8 cellular contexts compared by ENCODE assay signal in the genomic region with DNA sequence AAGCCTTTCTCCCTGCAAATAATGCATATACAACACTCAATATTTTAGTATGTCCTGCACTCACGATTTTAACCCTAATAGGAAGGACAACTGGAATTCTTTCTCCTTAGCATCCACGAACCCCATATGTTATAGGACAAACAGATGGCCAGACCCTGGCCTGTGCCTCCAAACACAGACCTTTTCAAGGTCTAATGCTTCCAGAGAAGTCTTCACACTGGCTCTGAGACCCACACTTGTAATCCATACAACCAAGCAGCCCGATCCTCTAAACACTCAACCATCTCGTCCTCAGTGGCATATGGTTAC. TPM values are rescaled to one million over a fixed set of nuclear protein-coding genes. Genes with fewer than 3 reads are reported as not detected.
A peak's percentile ranks its signal among the peaks of the same experiment; 100 is the strongest.
DNase-seq lines count a peak whose midpoint lies in the region; ATAC-seq and TF ChIP-seq lines count a peak whose summit lies in the region.

No MANE protein-coding gene starts in this region.

- intact Hi-C loops in activated CD8-positive, alpha-beta T cell treated with anti-CD3 and anti-CD28 coated beads for 36 hours (cut with micrococcal nuclease), result loop anchor here (5.0 kb wide), 1 partner anchor 37 kb away; no protein-coding TSS in a partner anchor
- intact Hi-C loops in right lobe of liver (cut with DNase I), result no loop called here

- H3K4me3 Mint-ChIP-seq in activated CD8-positive, alpha-beta T cell treated with anti-CD3 and anti-CD28 coated beads, Interleukin-2, amount 10 ng/mL, durations not matched to agents 7 days and 5 days, result no peak overlapping the region
- H3K4me3 Mint-ChIP-seq in activated CD8-positive, alpha-beta T cell treated with anti-CD3 and anti-CD28 coated beads for 36 hours, result no peak overlapping the region
- no peak overlapping the region for H3K4me3 Mint-ChIP-seq in activated naive CD4-positive, alpha-beta T cell treated with anti-CD3 and anti-CD28 coated beads, Interleukin-2, amount 10 ng/mL, durations not matched to agents 7 days and 5 days

- no peak for DNase-seq in activated CD8-positive, alpha-beta T cell treated with anti-CD3 and anti-CD28 coated beads, Interleukin-2, amount 10 ng/mL, durations not matched to agents 7 days and 5 days
- no peak for DNase-seq in activated CD8-positive, alpha-beta T cell treated with anti-CD3 and anti-CD28 coated beads for 36 hours
- DNase-seq in astrocyte of the hippocampus (ENCODE audit: low read depth, low spot score), result peak; percentile 40
- peak in 1 of 3 donors; percentile 25 for DNase-seq in right lobe of liver
- DNase-seq in upper lobe of left lung, result no peak
- no peak for DNase-seq in HK-2 (ENCODE audit: unreplicated experiment)
- DNase-seq in NCI-H187 (lab: John Stamatoyannopoulos, UW), result no peak
- no peak for DNase-seq in activated naive CD4-positive, alpha-beta T cell treated with anti-CD3 and anti-CD28 coated beads, Interleukin-2, amount 10 ng/mL, durations not matched to agents 7 days and 5 days

- H3K36me3 ChIP-seq in right lobe of liver (peaks cover 0 to under 1% (median 0%) of the 10 kb centered on the region in 4 donors), upper lobe of left lung (peaks cover 5 to 27% (median 25%) of the 10 kb centered on the region in 4 donors)

- H3K4me1 Mint-ChIP-seq in activated CD8-positive, alpha-beta T cell treated with anti-CD3 and anti-CD28 coated beads, Interleukin-2, amount 10 ng/mL, durations not matched to agents 7 days and 5 days (ENCODE audit: low read depth), result peaks cover 21% of the 10 kb centered on the region
- peaks cover 18% of the 10 kb centered on the region for H3K4me1 Mint-ChIP-seq in activated CD8-positive, alpha-beta T cell treated with anti-CD3 and anti-CD28 coated beads for 36 hours (ENCODE audit: low read depth)
- H3K4me1 Mint-ChIP-seq in activated naive CD4-positive, alpha-beta T cell treated with anti-CD3 and anti-CD28 coated beads, Interleukin-2, amount 10 ng/mL, durations not matched to agents 7 days and 5 days, result peaks cover 25% of the 10 kb centered on the region

- CTCF ChIA-PET in activated CD8-positive, alpha-beta T cell treated with anti-CD3 and anti-CD28 coated beads, Interleukin-2, amount 10 ng/mL, durations not matched to agents 7 days and 5 days (lab: Charles Lee), result interaction anchor here (1.0 to 10.7 kb wide), 8 partner anchors 26 to 295 kb away, joined by 3 to 285 read pairs (median 9); no protein-coding TSS in a partner anchor
- CTCF ChIA-PET in activated CD8-positive, alpha-beta T cell treated with anti-CD3 and anti-CD28 coated beads for 36 hours (lab: Charles Lee), result interaction anchor here (2.8 to 7.6 kb wide), 4 partner anchors 27 to 111 kb away, joined by 10 to 162 read pairs (median 50); no protein-coding TSS in a partner anchor
- CTCF ChIA-PET in activated naive CD4-positive, alpha-beta T cell treated with anti-CD3 and anti-CD28 coated beads, Interleukin-2, amount 10 ng/mL, durations not matched to agents 7 days and 5 days (lab: Charles Lee), result interaction anchor here (4.9 to 12.4 kb wide), 3 partner anchors 29 to 58 kb away, joined by 42 to 260 read pairs (median 86); no protein-coding TSS in a partner anchor

- TF ChIP-seq EP300 in upper lobe of left lung (IDR thresholded peaks at IDR 0.05), result no peak

- H3K36me3 Mint-ChIP-seq in activated CD8-positive, alpha-beta T cell treated with anti-CD3 and anti-CD28 coated beads, Interleukin-2, amount 10 ng/mL, durations not matched to agents 7 days and 5 days (ENCODE audit: low read depth), result peaks cover 18% of the 10 kb centered on the region
- peaks cover 18% of the 10 kb centered on the region for H3K36me3 Mint-ChIP-seq in activated CD8-positive, alpha-beta T cell treated with anti-CD3 and anti-CD28 coated beads for 36 hours (ENCODE audit: low read depth)
- peaks cover 13% of the 10 kb centered on the region for H3K36me3 Mint-ChIP-seq in activated naive CD4-positive, alpha-beta T cell treated with anti-CD3 and anti-CD28 coated beads, Interleukin-2, amount 10 ng/mL, durations not matched to agents 7 days and 5 days

- H3K27ac Mint-ChIP-seq in activated CD8-positive, alpha-beta T cell treated with anti-CD3 and anti-CD28 coated beads, Interleukin-2, amount 10 ng/mL, durations not matched to agents 7 days and 5 days, result no peak overlapping the region
- H3K27ac Mint-ChIP-seq in activated CD8-positive, alpha-beta T cell treated with anti-CD3 and anti-CD28 coated beads for 36 hours, result no peak overlapping the region
- H3K27ac Mint-ChIP-seq in activated naive CD4-positive, alpha-beta T cell treated with anti-CD3 and anti-CD28 coated beads, Interleukin-2, amount 10 ng/mL, durations not matched to agents 7 days and 5 days, result no peak overlapping the region

- H3K27me3 Mint-ChIP-seq in activated CD8-positive, alpha-beta T cell treated with anti-CD3 and anti-CD28 coated beads, Interleukin-2, amount 10 ng/mL, durations not matched to agents 7 days and 5 days (ENCODE audit: low read depth), result no peaks in the 10 kb centered on the region
- no peaks in the 10 kb centered on the region for H3K27me3 Mint-ChIP-seq in activated CD8-positive, alpha-beta T cell treated with anti-CD3 and anti-CD28 coated beads for 36 hours
- H3K27me3 Mint-ChIP-seq in activated naive CD4-positive, alpha-beta T cell treated with anti-CD3 and anti-CD28 coated beads, Interleukin-2, amount 10 ng/mL, durations not matched to agents 7 days and 5 days, result no peaks in the 10 kb centered on the region

- no peak for TF ChIP-seq CTCF in activated CD8-positive, alpha-beta T cell treated with anti-CD3 and anti-CD28 coated beads for 36 hours (IDR thresholded peaks at IDR 0.05)
- TF ChIP-seq CTCF in right lobe of liver (IDR thresholded peaks at IDR 0.05), result no peak
- TF ChIP-seq CTCF in upper lobe of left lung (IDR thresholded peaks at IDR 0.05), result no peak

- POLR2A ChIA-PET in activated CD8-positive, alpha-beta T cell treated with anti-CD3 and anti-CD28 coated beads, Interleukin-2, amount 10 ng/mL, durations not matched to agents 7 days and 5 days (lab: Charles Lee), result interaction anchor here (0.6 to 7.6 kb wide), 16 partner anchors 10 to 984 kb away, joined by 3 to 247 read pairs (median 5); no protein-coding TSS in a partner anchor
- POLR2A ChIA-PET in activated CD8-positive, alpha-beta T cell treated with anti-CD3 and anti-CD28 coated beads for 36 hours (lab: Charles Lee), result interaction anchor here (0.7 to 9.7 kb wide), 16 partner anchors 9 to 979 kb away, joined by 3 to 142 read pairs (median 6); no protein-coding TSS in a partner anchor

- no peak for TF ChIP-seq POLR2A in right lobe of liver (IDR thresholded peaks at IDR 0.05)
- no peak for TF ChIP-seq POLR2A in upper lobe of left lung (IDR thresholded peaks at IDR 0.05)

- peak; percentile 8 for ATAC-seq in activated CD8-positive, alpha-beta T cell treated with anti-CD3 and anti-CD28 coated beads, Interleukin-2, amount 10 ng/mL, durations not matched to agents 7 days and 5 days
- no peak for ATAC-seq in activated CD8-positive, alpha-beta T cell treated with anti-CD3 and anti-CD28 coated beads for 36 hours
- no peak for ATAC-seq in right lobe of liver
- ATAC-seq in upper lobe of left lung (ENCODE audit: low FRiP score in 2 of 2), result no peak

- H3K4me1 ChIP-seq in right lobe of liver, result no peaks in the 10 kb centered on the region
- peaks cover 9 to 33% (median 20%) of the 10 kb centered on the region in 4 donors for H3K4me1 ChIP-seq in upper lobe of left lung

- peak overlapping the region; percentile 34 to 46 (median 44) for H3K4me3 ChIP-seq in right lobe of liver
- peak overlapping the region; percentile 45 to 62 (median 56) for H3K4me3 ChIP-seq in upper lobe of left lung

- H3K9me3 ChIP-seq in right lobe of liver (no peaks in the 10 kb centered on the region), upper lobe of left lung (no peaks in the 10 kb centered on the region)

- H3K9me3 Mint-ChIP-seq in activated CD8-positive, alpha-beta T cell treated with anti-CD3 and anti-CD28 coated beads, Interleukin-2, amount 10 ng/mL, durations not matched to agents 7 days and 5 days (ENCODE audit: insufficient read depth), result no peaks in the 10 kb centered on the region
- H3K9me3 Mint-ChIP-seq in activated CD8-positive, alpha-beta T cell treated with anti-CD3 and anti-CD28 coated beads for 36 hours, result no peaks in the 10 kb centered on the region
- no peaks in the 10 kb centered on the region for H3K9me3 Mint-ChIP-seq in activated naive CD4-positive, alpha-beta T cell treated with anti-CD3 and anti-CD28 coated beads, Interleukin-2, amount 10 ng/mL, durations not matched to agents 7 days and 5 days

- H3K27ac ChIP-seq in right lobe of liver (peak overlapping the region; percentile 67 to 83 (median 76)), upper lobe of left lung (peak overlapping the region; percentile 81 to 92 (median 88))

- H3K27me3 ChIP-seq in right lobe of liver (no peaks in the 10 kb centered on the region), upper lobe of left lung (no peaks in the 10 kb centered on the region)

- WGBS in right lobe of liver (ENCODE audit: insufficient coverage, low coverage, low lambda C conversion rate, missing lambda C conversion rate), result 16% methylated on average over 4 of the region's 4 CpGs
- 20 to 33% methylated on average over 4 of the region's 4 CpGs for WGBS in upper lobe of left lung, 2 donors

RNA-seq across cellular contexts. Expression of a gene that starts 0.6 kb away (rescaled TPM):
- 100 to 1,000 TPM; 255 to 266 TPM for total RNA-seq in activated CD8-positive, alpha-beta T cell treated with anti-CD3 and anti-CD28 coated beads, Interleukin-2, amount 10 ng/mL, durations not matched to agents 7 days and 5 days
- total RNA-seq in activated CD8-positive, alpha-beta T cell treated with anti-CD3 and anti-CD28 coated beads for 36 hours, result 100 to 1,000 TPM; 488 to 528 TPM
- total RNA-seq in right lobe of liver (10 to 100 TPM in 2 of 6 experiments, 1 to 10 TPM in 4; 6.6 to 53.5 (median 8.4) TPM), upper lobe of left lung (100 to 1,000 TPM in 2 of 6 donors, 10 to 100 TPM in 4; 43.0 to 148 (median 63.4) TPM)
